In the genomic region with DNA sequence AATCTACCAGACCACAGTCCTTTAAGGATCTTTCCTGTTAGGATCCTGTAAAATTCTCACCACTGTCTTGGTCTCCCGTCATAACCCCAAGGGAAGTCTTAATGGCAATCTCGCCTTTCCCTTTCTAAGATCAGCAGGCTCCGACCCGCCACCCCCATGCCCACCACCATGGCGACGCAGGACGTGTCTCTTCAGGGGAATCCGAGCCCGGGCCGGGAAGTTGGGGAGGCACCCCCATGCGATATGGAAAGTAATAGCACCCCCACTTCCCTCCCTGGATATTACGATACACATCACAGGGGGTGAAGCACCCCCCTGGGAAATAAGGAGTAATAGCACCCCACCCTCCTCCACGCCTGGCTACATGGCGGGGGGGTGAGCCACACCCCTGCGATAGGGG, we compare ENCODE assay signal across 23 cellular contexts. TPM values are rescaled to one million over a fixed set of nuclear protein-coding genes. Genes with fewer than 3 reads are reported as not detected.
DNase-seq lines count a peak whose midpoint lies in the region; ATAC-seq, FAIRE-seq and TF ChIP-seq lines count a peak whose summit lies in the region.
"Had no signal": no experiment of that assay in that cellular context is flagged by ENCODE, and none has a peak within 500 bp of the region (broad histone marks: within the 10 kb centered on the region; RNA-seq: fewer than 3 reads in every experiment).

No MANE protein-coding gene starts in this region.

- ATAC-seq in stimulated activated naive CD8-positive, alpha-beta T cell treated with anti-CD3 and anti-CD28 coated beads, Interleukin-15, amount 100 ng/mL, for 72 hours, result peak; percentile 21
- ATAC-seq in stimulated activated naive CD8-positive, alpha-beta T cell treated with anti-CD3 and anti-CD28 coated beads, Interleukin-15, Interleukin-2, amounts not matched to agents 100 U/mL and 50 U/mL, for 24 hours, result no peak
- peak; percentile 30 for ATAC-seq in aorta (ENCODE audit: low FRiP score)

- no peak overlapping the region for H2AFZ ChIP-seq in osteoblast (ENCODE audit: low read length)

- no peak for DNase-seq in stimulated activated naive CD8-positive, alpha-beta T cell treated with anti-CD3 and anti-CD28 coated beads, Interleukin-15, amount 100 ng/mL, for 72 hours
- DNase-seq in stimulated activated naive CD8-positive, alpha-beta T cell treated with anti-CD3 and anti-CD28 coated beads, Interleukin-15, Interleukin-2, amounts not matched to agents 100 U/mL and 50 U/mL, for 24 hours, result no peak
- DNase-seq in kidney, result peak; percentile 45
- peak; percentile 19 for DNase-seq in osteoblast (ENCODE audit: insufficient read length, low spot score, missing footprints)
- no peak for DNase-seq in aorta
- no peak for DNase-seq in NCI-H748 treated with DMSO at 0.1 percent for 48 hours (lab: John Stamatoyannopoulos, UW)
- no peak for DNase-seq in activated CD8-positive, alpha-beta memory T cell treated with anti-CD3 and anti-CD28 coated beads, Interleukin-2, amount 50 U/mL, for 4 hours
- DNase-seq in activated T-helper 1 cell treated with anti-CD3 and anti-CD28 coated beads, Interleukin-12 subunit alpha, Interleukin-12 subunit beta, Interleukin-2, Interleukin-4 antibody, amounts not matched to agents 30 ng/mL and 10 ng/mL and 1 ng/mL, durations not matched to agents 14 hours and 24 hours and 36 hours (ENCODE audit: low spot score), result no peak
- DNase-seq: C1 segment of cervical spinal cord; Calu3; CD4-positive, alpha-beta memory T cell; COR-L47; DMS53; DMS79 treated with DMSO at 0.1 percent for 48 hours; GF-D8; GOT3; HFFc6 had no signal

- H3K4me1 ChIP-seq in kidney (ENCODE audit: control insufficient read depth in 1 of 2, insufficient read depth in 1 of 2, low read depth in 1 of 2, low read length in 2 of 2) (no peaks in the 10 kb centered on the region), osteoblast (ENCODE audit: insufficient read depth, low read length) (no peaks in the 10 kb centered on the region), aorta (ENCODE audit: control insufficient read depth in 1 of 2, insufficient read depth in 2 of 2, low read length in 2 of 2) (no peaks in the 10 kb centered on the region)

- H3K27me3 ChIP-seq in osteoblast (ENCODE audit: insufficient read depth, low read length) (peaks cover 3% of the 10 kb centered on the region), aorta (ENCODE audit: control insufficient read depth in 1 of 2, insufficient read depth in 2 of 2, low read length in 1 of 2) (no peaks in the 10 kb centered on the region)

- no peak overlapping the region for H3K9ac ChIP-seq in kidney (ENCODE audit: low read length in 2 of 2)

- TF ChIP-seq CTCF in kidney (IDR thresholded peaks at IDR 0.05; ENCODE audit: borderline replicate concordance, extremely low read depth, insufficient read depth) (no peak), osteoblast (IDR thresholded peaks at IDR 0.05; ENCODE audit: extremely low read depth, low read depth, low read length) (no peak)

- H3K9me3 ChIP-seq in kidney (ENCODE audit: control insufficient read depth in 1 of 2, low read length in 2 of 2) (peaks cover 0 to 9% of the 10 kb centered on the region in 2 donors), osteoblast (ENCODE audit: low read depth, low read length) (no peaks in the 10 kb centered on the region), aorta (ENCODE audit: control insufficient read depth, low read length) (no peaks in the 10 kb centered on the region)
- H3K9me3 ChIP-seq: HAP-1 had no signal

- no peak for FAIRE-seq in kidney (lab: Jason Lieb, UNC)
- FAIRE-seq: GM12891, GM18507, H54 had no signal

- H3K4me3 ChIP-seq in kidney (ENCODE audit: low read length in 2 of 2) (no peak overlapping the region), osteoblast (ENCODE audit: insufficient read depth, low read length) (no peak overlapping the region), aorta (ENCODE audit: low read length in 2 of 2) (no peak overlapping the region)
- H3K4me3 ChIP-seq: HAP-1 had no signal

- H3K4me3 Mint-ChIP-seq in stimulated activated naive CD8-positive, alpha-beta T cell treated with anti-CD3 and anti-CD28 coated beads, Interleukin-15, amount 100 ng/mL, for 72 hours, result no peak overlapping the region
- H3K4me3 Mint-ChIP-seq in activated T-helper 1 cell treated with anti-CD3 and anti-CD28 coated beads, Interleukin-12 subunit alpha, Interleukin-12 subunit beta, Interleukin-2, Interleukin-4 antibody, amounts not matched to agents 30 ng/mL and 10 ng/mL and 1 ng/mL, durations not matched to agents 14 hours and 24 hours and 36 hours, result no peak overlapping the region
- H3K4me3 Mint-ChIP-seq: CD4-positive, alpha-beta memory T cell; HFFc6 had no signal

- 96 to 97% methylated on average over 15 of the region's 15 CpGs for WGBS in aorta, 2 donors

- H3K9me3 Mint-ChIP-seq in stimulated activated naive CD8-positive, alpha-beta T cell treated with anti-CD3 and anti-CD28 coated beads, Interleukin-15, amount 100 ng/mL, for 72 hours, result peaks cover 0 to 18% of the 10 kb centered on the region in 2 donors
- H3K9me3 Mint-ChIP-seq in activated T-helper 1 cell treated with anti-CD3 and anti-CD28 coated beads, Interleukin-12 subunit alpha, Interleukin-12 subunit beta, Interleukin-2, Interleukin-4 antibody, amounts not matched to agents 30 ng/mL and 10 ng/mL and 1 ng/mL, durations not matched to agents 14 hours and 24 hours and 36 hours, result no peaks in the 10 kb centered on the region
- H3K9me3 Mint-ChIP-seq: HFFc6 had no signal

- peaks cover 9% of the 10 kb centered on the region for H3K27me3 Mint-ChIP-seq in stimulated activated naive CD8-positive, alpha-beta T cell treated with anti-CD3 and anti-CD28 coated beads, Interleukin-15, amount 100 ng/mL, for 72 hours
- no peaks in the 10 kb centered on the region for H3K27me3 Mint-ChIP-seq in activated T-helper 1 cell treated with anti-CD3 and anti-CD28 coated beads, Interleukin-12 subunit alpha, Interleukin-12 subunit beta, Interleukin-2, Interleukin-4 antibody, amounts not matched to agents 30 ng/mL and 10 ng/mL and 1 ng/mL, durations not matched to agents 14 hours and 24 hours and 36 hours (ENCODE audit: insufficient read depth)

- H3K27ac ChIP-seq in kidney (ENCODE audit: low read depth in 2 of 2, low read length in 2 of 2) (no peak overlapping the region), osteoblast (ENCODE audit: low read depth, low read length) (no peak overlapping the region), aorta (ENCODE audit: low read depth in 1 of 2, low read length in 2 of 2) (no peak overlapping the region)

- no peaks in the 10 kb centered on the region for H3K36me3 ChIP-seq in kidney (ENCODE audit: control insufficient read depth in 1 of 2, insufficient read depth in 2 of 2, low read length in 2 of 2)
- H3K36me3 ChIP-seq in osteoblast (ENCODE audit: insufficient read depth, low read length), result no peaks in the 10 kb centered on the region
- H3K36me3 ChIP-seq in aorta (ENCODE audit: control insufficient read depth in 1 of 2, insufficient read depth in 2 of 2, low read length in 1 of 2), result no peaks in the 10 kb centered on the region
- H3K36me3 ChIP-seq: HAP-1 had no signal

- H3K4me1 Mint-ChIP-seq in stimulated activated naive CD8-positive, alpha-beta T cell treated with anti-CD3 and anti-CD28 coated beads, Interleukin-15, amount 100 ng/mL, for 72 hours, result no peaks in the 10 kb centered on the region
- no peaks in the 10 kb centered on the region for H3K4me1 Mint-ChIP-seq in activated T-helper 1 cell treated with anti-CD3 and anti-CD28 coated beads, Interleukin-12 subunit alpha, Interleukin-12 subunit beta, Interleukin-2, Interleukin-4 antibody, amounts not matched to agents 30 ng/mL and 10 ng/mL and 1 ng/mL, durations not matched to agents 14 hours and 24 hours and 36 hours (ENCODE audit: low read depth)

- H3K4me2 ChIP-seq in osteoblast (ENCODE audit: insufficient read depth, low read length), result no peak overlapping the region

- H3K27ac Mint-ChIP-seq in stimulated activated naive CD8-positive, alpha-beta T cell treated with anti-CD3 and anti-CD28 coated beads, Interleukin-15, amount 100 ng/mL, for 72 hours, result no peak overlapping the region
- no peak overlapping the region for H3K27ac Mint-ChIP-seq in activated T-helper 1 cell treated with anti-CD3 and anti-CD28 coated beads, Interleukin-12 subunit alpha, Interleukin-12 subunit beta, Interleukin-2, Interleukin-4 antibody, amounts not matched to agents 30 ng/mL and 10 ng/mL and 1 ng/mL, durations not matched to agents 14 hours and 24 hours and 36 hours
- H3K27ac Mint-ChIP-seq: CD4-positive, alpha-beta memory T cell; HFFc6 had no signal

- intact Hi-C loops in kidney (cut with DNase I), result loop anchor here (10.0 kb wide), 1 partner anchor 148 kb away; no protein-coding TSS in a partner anchor
- intact Hi-C loops in aorta (cut with DNase I), result loop anchor here in 1 of 2 donors (5.0 kb wide), 1 partner anchor 336 kb away; no protein-coding TSS in a partner anchor
- intact Hi-C loops in activated T-helper 1 cell treated with anti-CD3 and anti-CD28 coated beads, Interleukin-12 subunit alpha, Interleukin-12 subunit beta, Interleukin-2, Interleukin-4 antibody, amounts not matched to agents 30 ng/mL and 10 ng/mL and 1 ng/mL, durations not matched to agents 14 hours and 24 hours and 36 hours (cut with micrococcal nuclease), result no loop called here

- H3K79me2 ChIP-seq in osteoblast (ENCODE audit: insufficient read depth, low read length), result no peaks in the 10 kb centered on the region

- H4K20me1 ChIP-seq in osteoblast (ENCODE audit: insufficient read depth, low read length), result no peaks in the 10 kb centered on the region

- H3K36me3 Mint-ChIP-seq in activated T-helper 1 cell treated with anti-CD3 and anti-CD28 coated beads, Interleukin-12 subunit alpha, Interleukin-12 subunit beta, Interleukin-2, Interleukin-4 antibody, amounts not matched to agents 30 ng/mL and 10 ng/mL and 1 ng/mL, durations not matched to agents 14 hours and 24 hours and 36 hours (ENCODE audit: low read depth), result no peaks in the 10 kb centered on the region
- H3K36me3 Mint-ChIP-seq: CD4-positive, alpha-beta memory T cell had no signal

RNA-seq across cellular contexts. Expression of a gene that starts 8.3 kb away (rescaled TPM):
- total RNA-seq in kidney, result 8.6 TPM
- 7.8 TPM for polyA plus RNA-seq in kidney (ENCODE audit: insufficient read depth, low read depth, low replicate concordance)
- 1.2 and 1.8 TPM in 2 replicates for total RNA-seq in osteoblast
- total RNA-seq in aorta, result 10 to 100 TPM in 1 of 2 donors, 1 to 10 TPM in 1; 6.4 to 14.5 TPM
- 1 to 10 TPM; 3.4 to 4.6 TPM for polyA plus RNA-seq in aorta
- not detected in 2 replicates for total RNA-seq in activated T-helper 1 cell treated with anti-CD3 and anti-CD28 coated beads, Interleukin-12 subunit alpha, Interleukin-12 subunit beta, Interleukin-2, Interleukin-4 antibody, amounts not matched to agents 30 ng/mL and 10 ng/mL and 1 ng/mL, durations not matched to agents 14 hours and 24 hours and 36 hours
- total RNA-seq: A673; CD4-positive, alpha-beta memory T cell; G401 had no signal
- polyA plus RNA-seq: CD4-positive, alpha-beta memory T cell had no signal

Comparison
In these comparisons a context has a peak if more than half of its experiments do, and no peak if none do; other contexts are left out.
1. DNase-seq: peak in kidney (single experiment) and osteoblast (single experiment); none in stimulated activated naive CD8-positive, alpha-beta T cell treated with anti-CD3 and anti-CD28 coated beads, Interleukin-15, amount 100 ng/mL, for 72 hours (0 of 2), stimulated activated naive CD8-positive, alpha-beta T cell treated with anti-CD3 and anti-CD28 coated beads, Interleukin-15, Interleukin-2, amounts not matched to agents 100 U/mL and 50 U/mL, for 24 hours (single experiment), aorta (0 of 2), NCI-H748 treated with DMSO at 0.1 percent for 48 hours (single experiment), activated CD8-positive, alpha-beta memory T cell treated with anti-CD3 and anti-CD28 coated beads, Interleukin-2, amount 50 U/mL, for 4 hours (single experiment) and activated T-helper 1 cell treated with anti-CD3 and anti-CD28 coated beads, Interleukin-12 subunit alpha, Interleukin-12 subunit beta, Interleukin-2, Interleukin-4 antibody, amounts not matched to agents 30 ng/mL and 10 ng/mL and 1 ng/mL, durations not matched to agents 14 hours and 24 hours and 36 hours (single experiment).